12 cellular contexts compared by ENCODE assay signal in genomic region chr11:2790581-2790925, GRCh38.
DNase-seq lines count a peak whose midpoint lies in the region; TF ChIP-seq lines count a peak whose summit lies in the region.
"Had no signal": no experiment of that assay in that cellular context is flagged by ENCODE, and none has a peak within 500 bp of the region (broad histone marks: within the 10 kb centered on the region; RNA-seq: fewer than 3 reads in every experiment).

No MANE protein-coding gene starts in this region.

- no peak for TF ChIP-seq CTCF in osteocyte (IDR thresholded peaks at IDR 0.05)

- H3K27ac Mint-ChIP-seq in osteocyte (ENCODE audit: unreplicated experiment) = no peak overlapping the region

- no peak overlapping the region for H3K4me3 Mint-ChIP-seq in osteocyte (ENCODE audit: unreplicated experiment)

- peaks cover 5 to 16% (median 12%) of the 10 kb centered on the region in 11 experiments; a peak in 18 of 22 replicates for H3K9me3 ChIP-seq in BLaER1 treated with 17β-estradiol and CSF1 and Interleukin-3, amounts not matched to agents 10 nM and 100 nM (replicated peaks in 1 of 11)
- H3K9me3 ChIP-seq in NT2/D1 (ENCODE audit: insufficient read depth, low read length) = peaks cover 18% of the 10 kb centered on the region
- H3K9me3 ChIP-seq: prostate gland had no signal

- peak overlapping the region in 8 of 11 experiments; percentile 67 to 99 (median 90); a peak in 15 of 22 replicates for H3K4me2 ChIP-seq in BLaER1 treated with 17β-estradiol and CSF1 and Interleukin-3, amounts not matched to agents 10 nM and 100 nM

- peaks cover 0 to 15% (median 0%) of the 10 kb centered on the region in 11 experiments; a peak in 1 of 22 replicates for H4K20me1 ChIP-seq in BLaER1 treated with 17β-estradiol and CSF1 and Interleukin-3, amounts not matched to agents 10 nM and 100 nM

- H3K9me3 Mint-ChIP-seq in osteocyte (ENCODE audit: unreplicated experiment) = peaks cover 13% of the 10 kb centered on the region

- H3K36me3 ChIP-seq in BLaER1 treated with 17β-estradiol and CSF1 and Interleukin-3, amounts not matched to agents 10 nM and 100 nM = no peaks in the 10 kb centered on the region; a peak in 1 of 22 replicates
- H3K36me3 ChIP-seq in NT2/D1 (ENCODE audit: insufficient read depth, insufficient read length, low read length) = no peaks in the 10 kb centered on the region
- H3K36me3 ChIP-seq: prostate gland had no signal

- H3K27me3 Mint-ChIP-seq in osteocyte (ENCODE audit: unreplicated experiment) = peaks cover 42% of the 10 kb centered on the region

- H3K4me3 ChIP-seq in BLaER1 treated with 17β-estradiol and CSF1 and Interleukin-3, amounts not matched to agents 10 nM and 100 nM = no peak overlapping the region
- H3K4me3 ChIP-seq in NT2/D1 (ENCODE audit: insufficient read length, low read depth) = no peak overlapping the region

- no peak overlapping the region for H3K9ac ChIP-seq in BLaER1 treated with 17β-estradiol and CSF1 and Interleukin-3, amounts not matched to agents 10 nM and 100 nM
- H3K9ac ChIP-seq in NT2/D1 (ENCODE audit: insufficient read length, low read depth) = peak overlapping the region; percentile 42

- H3K4me1 Mint-ChIP-seq in osteocyte (ENCODE audit: unreplicated experiment) = no peaks in the 10 kb centered on the region

- H3K27ac ChIP-seq in BLaER1 treated with 17β-estradiol and CSF1 and Interleukin-3, amounts not matched to agents 10 nM and 100 nM = no peak overlapping the region
- H3K27ac ChIP-seq: prostate gland had no signal

- intact Hi-C loops in cardiac septum (cut with DNase I) = no loop called here

- DNase-seq in NT2/D1 (ENCODE audit: low read depth, low spot score) (no peak), cardiac septum (ENCODE audit: low spot score) (peak; percentile 41), osteocyte (ENCODE audit: extremely low spot score, unreplicated experiment) (peak; percentile 73), mucosa of gallbladder (ENCODE audit: low spot score) (no peak), GF-D8 (lab: John Stamatoyannopoulos, UW) (no peak), NCI-H82 treated with DMSO at 0.1 percent for 48 hours (lab: John Stamatoyannopoulos, UW; ENCODE audit: unreplicated experiment) (no peak), NCI-H2227 treated with DMSO at 0.1 percent for 48 hours (lab: John Stamatoyannopoulos, UW) (no peak)
- DNase-seq: C1 segment of cervical spinal cord; NCI-H2171; NK-92 treated with Interleukin-12 subunit alpha and Interleukin-12 subunit beta, amount 100 ng/mL, for 24 hours had no signal

- peaks cover 28 to 78% (median 70%) of the 10 kb centered on the region in 10 experiments for H3K4me1 ChIP-seq in BLaER1 treated with 17β-estradiol and CSF1 and Interleukin-3, amounts not matched to agents 10 nM and 100 nM
- H3K4me1 ChIP-seq in NT2/D1 (ENCODE audit: insufficient read depth, insufficient read length) = peaks cover 18% of the 10 kb centered on the region
- H3K4me1 ChIP-seq: prostate gland had no signal

- peaks cover 2% of the 10 kb centered on the region for H3K36me3 Mint-ChIP-seq in osteocyte (ENCODE audit: unreplicated experiment)

- peaks cover 0 to 49% (median 15%) of the 10 kb centered on the region in 11 experiments; a peak in 18 of 22 replicates for H3K27me3 ChIP-seq in BLaER1 treated with 17β-estradiol and CSF1 and Interleukin-3, amounts not matched to agents 10 nM and 100 nM
- H3K27me3 ChIP-seq in NT2/D1 (ENCODE audit: insufficient read depth, insufficient read length) = peaks cover 38% of the 10 kb centered on the region

Comparison
In these comparisons a context has a peak if more than half of its experiments do, and no peak if none do; other contexts are left out.
1. DNase-seq: peak in cardiac septum (single experiment) and osteocyte (single experiment); none in NT2/D1 (single experiment), mucosa of gallbladder (single experiment), GF-D8 (single experiment), NCI-H82 treated with DMSO at 0.1 percent for 48 hours (single experiment) and NCI-H2227 treated with DMSO at 0.1 percent for 48 hours (single experiment).